Comparison of ENCODE assay signal across 8 cellular contexts in genomic region chr15:89243046-89243690, GRCh38. TPM values are rescaled to one million over a fixed set of nuclear protein-coding genes. Genes with fewer than 3 reads are reported as not detected.
DNase-seq lines count a peak whose midpoint lies in the region; ATAC-seq and TF ChIP-seq lines count a peak whose summit lies in the region.

No MANE protein-coding gene starts in this region.

- H3K4me2 ChIP-seq in mammary epithelial cell (ENCODE audit: insufficient read depth, low read depth, low read length), result peak overlapping the region; percentile 78

- H3K9me3 Mint-ChIP-seq in activated T-cell treated with anti-CD3 and anti-CD28 coated beads, Interleukin-2, amount 50 U/mL, for 72 hours, result no peaks in the 10 kb centered on the region

- H4K20me1 ChIP-seq in mammary epithelial cell (ENCODE audit: insufficient read depth, low read length), result no peaks in the 10 kb centered on the region

- H3K9me3 ChIP-seq in mammary epithelial cell (replicated peaks; ENCODE audit: insufficient read depth, low read length) (peaks cover 2% of the 10 kb centered on the region), upper lobe of right lung (no peaks in the 10 kb centered on the region)

- in situ Hi-C loops in mammary epithelial cell (cut with MboI; ENCODE audit: low sequenced_read_pairs in 2 of 2), result no loop called here

- DNase-seq in activated T-cell treated with anti-CD3 and anti-CD28 coated beads, Interleukin-2, amount 50 U/mL, for 72 hours, result no peak
- no peak for DNase-seq in activated T-cell treated with anti-CD3 and anti-CD28 coated beads for 4 hours
- DNase-seq in mammary epithelial cell, result no peak
- DNase-seq in lower leg skin (ENCODE audit: low spot score in 2 of 2), result peak in 1 of 2 donors; percentile 37
- no peak for DNase-seq in upper lobe of right lung
- no peak for DNase-seq in cerebellum (ENCODE audit: low spot score)

- H3K4me1 ChIP-seq in mammary epithelial cell (ENCODE audit: insufficient read depth, low read length), result peaks cover 14% of the 10 kb centered on the region
- peaks cover 16% of the 10 kb centered on the region for H3K4me1 ChIP-seq in upper lobe of right lung

- peaks cover 40% of the 10 kb centered on the region for H3K4me1 Mint-ChIP-seq in activated T-cell treated with anti-CD3 and anti-CD28 coated beads, Interleukin-2, amount 50 U/mL, for 72 hours (ENCODE audit: low read depth)

- peak overlapping the region; percentile 87 to 99 for H3K4me3 Mint-ChIP-seq in activated T-cell treated with anti-CD3 and anti-CD28 coated beads, Interleukin-2, amount 50 U/mL, for 72 hours

- peak overlapping the region; percentile 98 for H3K27ac Mint-ChIP-seq in activated T-cell treated with anti-CD3 and anti-CD28 coated beads, Interleukin-2, amount 50 U/mL, for 72 hours

- peak overlapping the region; percentile 63 for H3K9ac ChIP-seq in mammary epithelial cell (ENCODE audit: insufficient read depth, low read length)

- ATAC-seq in activated T-cell treated with anti-CD3 and anti-CD28 coated beads, Interleukin-2, amount 50 U/mL, for 72 hours (replicated peaks in 1 of 2), result no peak
- no peak for ATAC-seq in upper lobe of right lung
- no peak for ATAC-seq in GM19035 (IDR thresholded peaks at IDR 0.05; ENCODE audit: unreplicated experiment)
- ATAC-seq in GM18502 (IDR thresholded peaks at IDR 0.05; ENCODE audit: poor library complexity, unreplicated experiment), result no peak

- no peak for TF ChIP-seq POLR2A in lower leg skin (IDR thresholded peaks at IDR 0.05)

- H3K27me3 ChIP-seq in mammary epithelial cell (ENCODE audit: insufficient read depth, low read length) (no peaks in the 10 kb centered on the region), upper lobe of right lung (no peaks in the 10 kb centered on the region)

- peaks cover 5% of the 10 kb centered on the region for H3K27me3 Mint-ChIP-seq in activated T-cell treated with anti-CD3 and anti-CD28 coated beads, Interleukin-2, amount 50 U/mL, for 72 hours (ENCODE audit: low read depth)

- TF ChIP-seq CTCF in mammary epithelial cell (conservative IDR thresholded peaks at IDR 0.05 in 1 of 2, IDR thresholded peaks at IDR 0.05 in 1 of 2; ENCODE audit: extremely low read depth in 1 of 2, insufficient read depth in 1 of 2, low read depth in 1 of 2, low read length in 2 of 2) (no peak), lower leg skin (IDR thresholded peaks at IDR 0.05) (no peak), upper lobe of right lung (IDR thresholded peaks at IDR 0.05) (no peak)

- dilution Hi-C loops in mammary epithelial cell (cut with HindIII; ENCODE audit: low sequenced_read_pairs), result no loop called here

- H3K36me3 Mint-ChIP-seq in activated T-cell treated with anti-CD3 and anti-CD28 coated beads, Interleukin-2, amount 50 U/mL, for 72 hours (ENCODE audit: insufficient read depth in 2 of 2), result peaks cover 15 to 25% of the 10 kb centered on the region in 2 donors

- CTCF ChIA-PET in mammary epithelial cell (lab: Charles Lee; ENCODE audit: low non-redundant PET), result interaction anchor here (0.5 kb wide), 1 partner anchor 46 kb away, joined by 3 read pairs; no protein-coding TSS in a partner anchor

- intact Hi-C loops in mammary epithelial cell (cut with micrococcal nuclease) (loop anchor here (1.0 to 5.0 kb wide), 2 partner anchors 36 to 346 kb away; partner anchors contain the start of gene HAPLN3), lower leg skin (cut with DNase I; ENCODE audit: low total_unique reads) (no loop called here), upper lobe of right lung (cut with DNase I) (no loop called here)

- H3K36me3 ChIP-seq in mammary epithelial cell (ENCODE audit: insufficient read depth, low read length) (no peaks in the 10 kb centered on the region), upper lobe of right lung (no peaks in the 10 kb centered on the region)

- peaks cover 37% of the 10 kb centered on the region for H3K79me2 ChIP-seq in mammary epithelial cell (ENCODE audit: insufficient read depth, low read length)

- BruUV-seq in mammary epithelial cell (replicated peaks; lab: Mats Ljungman, UMichigan), result no TSS peak

- H3K4me3 ChIP-seq in mammary epithelial cell (replicated peaks in 1 of 3; ENCODE audit: insufficient read depth in 1 of 3, low read depth in 2 of 3, low read length in 3 of 3), result peak overlapping the region; percentile 79 to 93 (median 85)
- H3K4me3 ChIP-seq in lower leg skin (ENCODE audit: low read depth, poor library complexity, severe bottlenecking), result peak overlapping the region; percentile 68
- H3K4me3 ChIP-seq in upper lobe of right lung, result peak overlapping the region; percentile 79

- H2AFZ ChIP-seq in mammary epithelial cell (ENCODE audit: low read depth, low read length), result peak overlapping the region; percentile 97

- WGBS in mammary epithelial cell (ENCODE audit: low coverage, missing lambda C conversion rate), result 21% methylated on average over 17 of the region's 20 CpGs
- WGBS in lower leg skin, 2 donors, result 26 to 28% methylated on average over 20 of the region's 20 CpGs

- peak overlapping the region; percentile 31 for H3K27ac ChIP-seq in mammary epithelial cell (ENCODE audit: insufficient read depth, low read depth, low read length)
- peak overlapping the region; percentile 67 for H3K27ac ChIP-seq in upper lobe of right lung

RNA-seq across cellular contexts. Expression of gene FANCI, which starts 0.6 kb away (rescaled TPM):
- total RNA-seq in activated T-cell treated with anti-CD3 and anti-CD28 coated beads, Interleukin-2, amount 50 U/mL, for 72 hours, result 100 to 1,000 TPM; 179 to 195 TPM
- total RNA-seq in mammary epithelial cell (10 to 100 TPM; 17.3 to 65.8 TPM), lower leg skin (10 to 100 TPM in 2 of 4 donors, 1 to 10 TPM in 2; 4.5 to 22.0 (median 8.5) TPM), upper lobe of right lung (4.1 TPM), cerebellum (29.4 TPM)
- 34.4 TPM for polyA plus RNA-seq in mammary epithelial cell
- polyA minus RNA-seq in mammary epithelial cell, result 43.7 TPM

RNA-seq across cellular contexts. Expression of gene RLBP1, which starts 21.8 kb away (rescaled TPM):
- under 1 TPM in 1 of 2 donors, not detected in 1; 0.53 TPM for total RNA-seq in activated T-cell treated with anti-CD3 and anti-CD28 coated beads, Interleukin-2, amount 50 U/mL, for 72 hours
- total RNA-seq in mammary epithelial cell (under 1 TPM in 1 of 2 donors, not detected in 1; 0.17 TPM), lower leg skin (not detected), upper lobe of right lung (not detected), cerebellum (0.18 TPM)
- 0.23 TPM for polyA plus RNA-seq in mammary epithelial cell
- polyA minus RNA-seq in mammary epithelial cell, result not detected
